In the genomic region with DNA sequence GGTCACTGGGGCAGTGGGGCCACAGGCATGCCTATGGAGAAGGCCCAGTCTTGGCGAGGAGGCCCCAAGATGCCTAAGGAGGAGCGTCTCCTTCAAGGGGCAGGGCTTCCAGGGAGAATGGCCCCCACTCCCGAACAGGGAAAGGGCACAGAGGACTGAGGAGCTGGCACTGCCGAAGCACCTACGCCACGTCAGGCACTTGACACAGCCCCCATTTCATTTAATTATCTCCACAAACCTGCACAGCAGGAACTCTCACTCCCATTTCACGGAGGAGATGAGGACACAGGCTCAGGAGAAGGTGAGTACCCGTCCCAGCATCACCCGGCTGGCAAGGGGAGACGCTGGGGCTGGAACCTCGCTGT, we compare ENCODE assay signal across 8 cellular contexts. TPM values are rescaled to one million over a fixed set of nuclear protein-coding genes. Genes with fewer than 3 reads are reported as not detected.
A peak's percentile ranks its signal among the peaks of the same experiment; 100 is the strongest.
DNase-seq lines count a peak whose midpoint lies in the region; ATAC-seq and TF ChIP-seq lines count a peak whose summit lies in the region.

No MANE protein-coding gene starts in this region.

- no peaks in the 10 kb centered on the region for H3K9me3 Mint-ChIP-seq in activated CD8-positive, alpha-beta T cell treated with anti-CD3 and anti-CD28 coated beads for 36 hours
- no peaks in the 10 kb centered on the region for H3K9me3 Mint-ChIP-seq in activated CD8-positive, alpha-beta T cell treated with anti-CD3 and anti-CD28 coated beads, Interleukin-2, amount 10 ng/mL, durations not matched to agents 7 days and 5 days (ENCODE audit: insufficient read depth)
- H3K9me3 Mint-ChIP-seq in activated B cell treated with CpG ODN at 0.5 μM for 24 hours (no peaks in the 10 kb centered on the region), immature natural killer cell (no peaks in the 10 kb centered on the region)

- CTCF ChIA-PET in activated CD8-positive, alpha-beta T cell treated with anti-CD3 and anti-CD28 coated beads for 36 hours (lab: Charles Lee), result no interaction called here
- CTCF ChIA-PET in activated CD8-positive, alpha-beta T cell treated with anti-CD3 and anti-CD28 coated beads, Interleukin-2, amount 10 ng/mL, durations not matched to agents 7 days and 5 days (lab: Charles Lee), result no interaction called here
- CTCF ChIA-PET in activated B cell treated with CpG ODN at 0.5 μM for 24 hours (lab: Charles Lee), result no interaction called here

- in situ Hi-C loops in GM13977 (cut with MboI; ENCODE audit: low pct_unique_long_range_greater_than_20kb, low sequenced_read_pairs, unreplicated experiment), result no loop called here

- peak overlapping the region; percentile 26 for H3K4me3 Mint-ChIP-seq in activated CD8-positive, alpha-beta T cell treated with anti-CD3 and anti-CD28 coated beads for 36 hours
- H3K4me3 Mint-ChIP-seq in activated CD8-positive, alpha-beta T cell treated with anti-CD3 and anti-CD28 coated beads, Interleukin-2, amount 10 ng/mL, durations not matched to agents 7 days and 5 days, result no peak overlapping the region
- H3K4me3 Mint-ChIP-seq in activated B cell treated with CpG ODN at 0.5 μM for 24 hours (peak overlapping the region; percentile 32), immature natural killer cell (peak overlapping the region; percentile 29 to 72 (median 63))

- peaks cover 22% of the 10 kb centered on the region for H3K27me3 Mint-ChIP-seq in activated CD8-positive, alpha-beta T cell treated with anti-CD3 and anti-CD28 coated beads for 36 hours
- peaks cover 31% of the 10 kb centered on the region for H3K27me3 Mint-ChIP-seq in activated CD8-positive, alpha-beta T cell treated with anti-CD3 and anti-CD28 coated beads, Interleukin-2, amount 10 ng/mL, durations not matched to agents 7 days and 5 days (ENCODE audit: low read depth)
- H3K27me3 Mint-ChIP-seq in activated B cell treated with CpG ODN at 0.5 μM for 24 hours (peaks cover 24% of the 10 kb centered on the region), immature natural killer cell (ENCODE audit: low read depth in 3 of 3) (peaks cover 2 to 12% (median 12%) of the 10 kb centered on the region in 3 donors)

- no peak for ATAC-seq in activated CD8-positive, alpha-beta T cell treated with anti-CD3 and anti-CD28 coated beads for 36 hours
- ATAC-seq in activated CD8-positive, alpha-beta T cell treated with anti-CD3 and anti-CD28 coated beads, Interleukin-2, amount 10 ng/mL, durations not matched to agents 7 days and 5 days, result no peak
- ATAC-seq in activated B cell treated with CpG ODN at 0.5 μM for 24 hours (ENCODE audit: low read depth), result no peak
- ATAC-seq in HG03521 (IDR thresholded peaks at IDR 0.05; ENCODE audit: unreplicated experiment), result no peak

- H3K27me3 ChIP-seq in subcutaneous abdominal adipose tissue (ENCODE audit: control insufficient read depth in 5 of 5, insufficient read depth in 4 of 5, low read length in 5 of 5), result peaks cover 11 to 21% (median 17%) of the 10 kb centered on the region in 5 donors

- no peaks in the 10 kb centered on the region for H3K36me3 ChIP-seq in subcutaneous abdominal adipose tissue (ENCODE audit: control insufficient read depth in 5 of 5, insufficient read depth in 5 of 5, low read length in 5 of 5)

- peaks cover 16% of the 10 kb centered on the region for H3K4me1 Mint-ChIP-seq in activated CD8-positive, alpha-beta T cell treated with anti-CD3 and anti-CD28 coated beads for 36 hours (ENCODE audit: low read depth)
- peaks cover 11% of the 10 kb centered on the region for H3K4me1 Mint-ChIP-seq in activated CD8-positive, alpha-beta T cell treated with anti-CD3 and anti-CD28 coated beads, Interleukin-2, amount 10 ng/mL, durations not matched to agents 7 days and 5 days (ENCODE audit: low read depth)
- H3K4me1 Mint-ChIP-seq in activated B cell treated with CpG ODN at 0.5 μM for 24 hours (peaks cover 4% of the 10 kb centered on the region), immature natural killer cell (peaks cover 8 to 13% of the 10 kb centered on the region in 2 donors)

- H3K4me1 ChIP-seq in subcutaneous abdominal adipose tissue (ENCODE audit: control insufficient read depth in 5 of 5, insufficient read depth in 5 of 5, low read length in 5 of 5), result peaks cover 4 to 30% (median 19%) of the 10 kb centered on the region in 5 donors

- no peaks in the 10 kb centered on the region for H3K36me3 Mint-ChIP-seq in activated CD8-positive, alpha-beta T cell treated with anti-CD3 and anti-CD28 coated beads for 36 hours (ENCODE audit: low read depth)
- H3K36me3 Mint-ChIP-seq in activated CD8-positive, alpha-beta T cell treated with anti-CD3 and anti-CD28 coated beads, Interleukin-2, amount 10 ng/mL, durations not matched to agents 7 days and 5 days (ENCODE audit: low read depth), result no peaks in the 10 kb centered on the region
- no peaks in the 10 kb centered on the region for H3K36me3 Mint-ChIP-seq in activated B cell treated with CpG ODN at 0.5 μM for 24 hours (ENCODE audit: low read depth)
- no peaks in the 10 kb centered on the region for H3K36me3 Mint-ChIP-seq in immature natural killer cell

- no peaks in the 10 kb centered on the region for H3K9me3 ChIP-seq in subcutaneous abdominal adipose tissue (ENCODE audit: control insufficient read depth in 5 of 5, low read length in 5 of 5)

- H3K4me3 ChIP-seq in subcutaneous abdominal adipose tissue (ENCODE audit: low read depth in 1 of 5, low read length in 5 of 5), result peak overlapping the region; percentile 56 to 74 (median 64)

- intact Hi-C loops in activated CD8-positive, alpha-beta T cell treated with anti-CD3 and anti-CD28 coated beads for 36 hours (cut with micrococcal nuclease), result no loop called here
- intact Hi-C loops in activated B cell treated with CpG ODN at 0.5 μM for 24 hours (cut with micrococcal nuclease), result no loop called here

- peak overlapping the region in 2 of 5 donors; percentile 13 to 42 for H3K9ac ChIP-seq in subcutaneous abdominal adipose tissue (ENCODE audit: low read length in 5 of 5)

- POLR2A ChIA-PET in activated CD8-positive, alpha-beta T cell treated with anti-CD3 and anti-CD28 coated beads for 36 hours (lab: Charles Lee), result no interaction called here
- POLR2A ChIA-PET in activated CD8-positive, alpha-beta T cell treated with anti-CD3 and anti-CD28 coated beads, Interleukin-2, amount 10 ng/mL, durations not matched to agents 7 days and 5 days (lab: Charles Lee), result no interaction called here
- POLR2A ChIA-PET in activated B cell treated with CpG ODN at 0.5 μM for 24 hours (lab: Charles Lee), result no interaction called here

- TF ChIP-seq CTCF in activated CD8-positive, alpha-beta T cell treated with anti-CD3 and anti-CD28 coated beads for 36 hours (IDR thresholded peaks at IDR 0.05), result no peak
- TF ChIP-seq CTCF in activated B cell treated with CpG ODN at 0.5 μM for 24 hours (IDR thresholded peaks at IDR 0.05) (no peak), GM13977 (IDR thresholded peaks at IDR 0.05; ENCODE audit: extremely low read depth, insufficient read depth, missing control alignments) (no peak)

- no peak overlapping the region for H3K27ac ChIP-seq in subcutaneous abdominal adipose tissue (ENCODE audit: low read depth, low read length)

- no peak overlapping the region for H3K27ac Mint-ChIP-seq in activated CD8-positive, alpha-beta T cell treated with anti-CD3 and anti-CD28 coated beads for 36 hours
- H3K27ac Mint-ChIP-seq in activated CD8-positive, alpha-beta T cell treated with anti-CD3 and anti-CD28 coated beads, Interleukin-2, amount 10 ng/mL, durations not matched to agents 7 days and 5 days, result no peak overlapping the region
- H3K27ac Mint-ChIP-seq in activated B cell treated with CpG ODN at 0.5 μM for 24 hours (no peak overlapping the region), immature natural killer cell (no peak overlapping the region)

- no peak for DNase-seq in activated CD8-positive, alpha-beta T cell treated with anti-CD3 and anti-CD28 coated beads for 36 hours
- DNase-seq in activated CD8-positive, alpha-beta T cell treated with anti-CD3 and anti-CD28 coated beads, Interleukin-2, amount 10 ng/mL, durations not matched to agents 7 days and 5 days, result no peak
- no peak for DNase-seq in activated B cell treated with CpG ODN at 0.5 μM for 24 hours
- DNase-seq in immature natural killer cell, result no peak
- no peak for DNase-seq in GM13977 (ENCODE audit: low spot score)
- no peak for DNase-seq in activated CD4-positive, alpha-beta T cell treated with anti-CD3 and anti-CD28 coated beads for 48 hours

RNA-seq across cellular contexts. Expression of a gene that starts 26.0 kb away (rescaled TPM):
- total RNA-seq in activated CD8-positive, alpha-beta T cell treated with anti-CD3 and anti-CD28 coated beads for 36 hours, result 10 to 100 TPM; 46.0 to 46.4 TPM
- 10 to 100 TPM in 1 of 2 experiments, 1 to 10 TPM in 1; 8.9 to 10.1 TPM for total RNA-seq in activated CD8-positive, alpha-beta T cell treated with anti-CD3 and anti-CD28 coated beads, Interleukin-2, amount 10 ng/mL, durations not matched to agents 7 days and 5 days
- 10.9 and 14.2 TPM in 2 replicates for total RNA-seq in activated B cell treated with CpG ODN at 0.5 μM for 24 hours
- under 1 TPM in 2 of 3 donors, not detected in 1; 0.52 to 0.99 TPM for polyA plus RNA-seq in immature natural killer cell

RNA-seq across cellular contexts. Expression of a gene that starts 51.8 kb away (rescaled TPM):
- total RNA-seq in activated CD8-positive, alpha-beta T cell treated with anti-CD3 and anti-CD28 coated beads for 36 hours, result 100 to 1,000 TPM; 154 to 161 TPM
- 10 to 100 TPM; 92.7 to 93.3 TPM for total RNA-seq in activated CD8-positive, alpha-beta T cell treated with anti-CD3 and anti-CD28 coated beads, Interleukin-2, amount 10 ng/mL, durations not matched to agents 7 days and 5 days
- 95.7 and 99.6 TPM in 2 replicates for total RNA-seq in activated B cell treated with CpG ODN at 0.5 μM for 24 hours
- 10 to 100 TPM; 30.0 to 38.2 (median 33.5) TPM for polyA plus RNA-seq in immature natural killer cell

RNA-seq across cellular contexts. Expression of a gene that starts 52.4 kb away (rescaled TPM):
- total RNA-seq in activated CD8-positive, alpha-beta T cell treated with anti-CD3 and anti-CD28 coated beads for 36 hours, result 1 to 10 TPM; 2.9 to 3.1 TPM
- total RNA-seq in activated CD8-positive, alpha-beta T cell treated with anti-CD3 and anti-CD28 coated beads, Interleukin-2, amount 10 ng/mL, durations not matched to agents 7 days and 5 days, result 1 to 10 TPM in 1 of 2 experiments, under 1 TPM in 1; 0.68 to 1.1 TPM
- 0.42 TPM in 1 of 2 replicates, not detected in the other for total RNA-seq in activated B cell treated with CpG ODN at 0.5 μM for 24 hours
- polyA plus RNA-seq in immature natural killer cell, result under 1 TPM in 2 of 3 donors, not detected in 1; 0.11 to 0.48 TPM
